1 cellular context compared by ENCODE assay signal in genomic region chr11:65497141-65498041, GRCh38.
A peak's percentile ranks its signal among the peaks of the same experiment; 100 is the strongest.
TF ChIP-seq lines count a peak whose summit lies in the region.

No MANE protein-coding gene starts in this region.

TF ChIP-seq in HepG2, 621 proteins besides CTCF, POLR2A, EP300 and RAD21 (continued from another document and continues in another):
- TF ChIP-seq ELF1 (CRISPR knock-in tag; IDR thresholded peaks at IDR 0.05) (peak; percentile 13; the same call in 1 of the 2 replicates), SMYD3 (CRISPR knock-in tag; IDR thresholded peaks at IDR 0.05) (peak; percentile 19; the same call in 1 of the 2 replicates), ZNF280D (CRISPR knock-in tag; IDR thresholded peaks at IDR 0.05) (peak; percentile 55; the same call in 1 of the 2 replicates), ZNF362 (CRISPR knock-in tag; IDR thresholded peaks at IDR 0.05; ENCODE audit: borderline replicate concordance) (peak; percentile 74; the same call in 1 of the 2 replicates), KMT2A (CRISPR knock-in tag; IDR thresholded peaks at IDR 0.05) (peak; percentile 85), ATF1 (CRISPR knock-in tag; IDR thresholded peaks at IDR 0.05) (0 out of 2 replicates have a peak, but pooled peaks have one; percentile 41), POGK (CRISPR knock-in tag; conservative IDR thresholded peaks at IDR 0.05) (no peak; the same call in 1 of the 2 replicates), FOXJ3 (CRISPR knock-in tag; IDR thresholded peaks at IDR 0.05; ENCODE audit: borderline replicate concordance) (no peak), AGO2 (optimal IDR thresholded peaks at IDR 0.05; ENCODE audit: low read depth, low read length) (no peak), TCF7L2 (IDR thresholded peaks at IDR 0.05; ENCODE audit: low read depth, low read length) (no peak), HCFC1 (IDR thresholded peaks at IDR 0.05; ENCODE audit: low read depth, low read length) (no peak), ZNF557 (CRISPR knock-in tag; IDR thresholded peaks at IDR 0.05) (no peak), CHD4 (IDR thresholded peaks at IDR 0.05; ENCODE audit: borderline replicate concordance, low read length) (no peak), GPN1 (CRISPR knock-in tag; IDR thresholded peaks at IDR 0.05; ENCODE audit: borderline replicate concordance) (no peak), MAFG (CRISPR knock-in tag; IDR thresholded peaks at IDR 0.05) (no peak), ZNF7 (CRISPR knock-in tag; IDR thresholded peaks at IDR 0.05) (no peak), CSRNP2 (CRISPR knock-in tag; conservative IDR thresholded peaks at IDR 0.05; ENCODE audit: low read depth) (no peak), GTF3A (CRISPR knock-in tag; conservative IDR thresholded peaks at IDR 0.05) (no peak), HDAC6 (IDR thresholded peaks at IDR 0.05; ENCODE audit: low read depth, low read length) (no peak), USF2 (IDR thresholded peaks at IDR 0.05; ENCODE audit: low read depth, low read length) (no peak), USF2 (CRISPR knock-in tag; IDR thresholded peaks at IDR 0.05; ENCODE audit: borderline replicate concordance) (no peak), CBX2 (IDR thresholded peaks at IDR 0.05; ENCODE audit: low read depth, low read length) (no peak), CBX2 (CRISPR knock-in tag; IDR thresholded peaks at IDR 0.05; ENCODE audit: low read depth) (no peak), ZFAT (CRISPR knock-in tag; conservative IDR thresholded peaks at IDR 0.05) (no peak), FOXP4 (CRISPR knock-in tag; IDR thresholded peaks at IDR 0.05) (peak; percentile 81), ZNF280B (CRISPR knock-in tag; IDR thresholded peaks at IDR 0.05; ENCODE audit: borderline replicate concordance) (peak; percentile 77; the same call in 1 of the 2 replicates), ERF (CRISPR knock-in tag; IDR thresholded peaks at IDR 0.05) (peak; percentile 93), MXI1 (IDR thresholded peaks at IDR 0.05; ENCODE audit: borderline replicate concordance, low read depth, low read length) (peak; percentile 90; the same call in 1 of the 3 replicates), MEIS1 (CRISPR knock-in tag; IDR thresholded peaks at IDR 0.05; ENCODE audit: borderline replicate concordance) (peak; percentile 81; the same call in 1 of the 2 replicates), PATZ1 (CRISPR knock-in tag; IDR thresholded peaks at IDR 0.05) (peak; percentile 96), SRF (IDR thresholded peaks at IDR 0.05; ENCODE audit: low read depth, low read length) (0 out of 2 replicates have a peak, but pooled peaks have one; percentile 16)
- TF ChIP-seq, protein P1, sequence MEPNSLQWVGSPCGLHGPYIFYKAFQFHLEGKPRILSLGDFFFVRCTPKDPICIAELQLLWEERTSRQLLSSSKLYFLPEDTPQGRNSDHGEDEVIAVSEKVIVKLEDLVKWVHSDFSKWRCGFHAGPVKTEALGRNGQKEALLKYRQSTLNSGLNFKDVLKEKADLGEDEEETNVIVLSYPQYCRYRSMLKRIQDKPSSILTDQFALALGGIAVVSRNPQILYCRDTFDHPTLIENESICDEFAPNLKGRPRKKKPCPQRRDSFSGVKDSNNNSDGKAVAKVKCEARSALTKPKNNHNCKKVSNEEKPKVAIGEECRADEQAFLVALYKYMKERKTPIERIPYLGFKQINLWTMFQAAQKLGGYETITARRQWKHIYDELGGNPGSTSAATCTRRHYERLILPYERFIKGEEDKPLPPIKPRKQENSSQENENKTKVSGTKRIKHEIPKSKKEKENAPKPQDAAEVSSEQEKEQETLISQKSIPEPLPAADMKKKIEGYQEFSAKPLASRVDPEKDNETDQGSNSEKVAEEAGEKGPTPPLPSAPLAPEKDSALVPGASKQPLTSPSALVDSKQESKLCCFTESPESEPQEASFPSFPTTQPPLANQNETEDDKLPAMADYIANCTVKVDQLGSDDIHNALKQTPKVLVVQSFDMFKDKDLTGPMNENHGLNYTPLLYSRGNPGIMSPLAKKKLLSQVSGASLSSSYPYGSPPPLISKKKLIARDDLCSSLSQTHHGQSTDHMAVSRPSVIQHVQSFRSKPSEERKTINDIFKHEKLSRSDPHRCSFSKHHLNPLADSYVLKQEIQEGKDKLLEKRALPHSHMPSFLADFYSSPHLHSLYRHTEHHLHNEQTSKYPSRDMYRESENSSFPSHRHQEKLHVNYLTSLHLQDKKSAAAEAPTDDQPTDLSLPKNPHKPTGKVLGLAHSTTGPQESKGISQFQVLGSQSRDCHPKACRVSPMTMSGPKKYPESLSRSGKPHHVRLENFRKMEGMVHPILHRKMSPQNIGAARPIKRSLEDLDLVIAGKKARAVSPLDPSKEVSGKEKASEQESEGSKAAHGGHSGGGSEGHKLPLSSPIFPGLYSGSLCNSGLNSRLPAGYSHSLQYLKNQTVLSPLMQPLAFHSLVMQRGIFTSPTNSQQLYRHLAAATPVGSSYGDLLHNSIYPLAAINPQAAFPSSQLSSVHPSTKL (CRISPR knock-in tag; IDR thresholded peaks at IDR 0.05): peak; percentile 81
- TF ChIP-seq, protein P2, sequence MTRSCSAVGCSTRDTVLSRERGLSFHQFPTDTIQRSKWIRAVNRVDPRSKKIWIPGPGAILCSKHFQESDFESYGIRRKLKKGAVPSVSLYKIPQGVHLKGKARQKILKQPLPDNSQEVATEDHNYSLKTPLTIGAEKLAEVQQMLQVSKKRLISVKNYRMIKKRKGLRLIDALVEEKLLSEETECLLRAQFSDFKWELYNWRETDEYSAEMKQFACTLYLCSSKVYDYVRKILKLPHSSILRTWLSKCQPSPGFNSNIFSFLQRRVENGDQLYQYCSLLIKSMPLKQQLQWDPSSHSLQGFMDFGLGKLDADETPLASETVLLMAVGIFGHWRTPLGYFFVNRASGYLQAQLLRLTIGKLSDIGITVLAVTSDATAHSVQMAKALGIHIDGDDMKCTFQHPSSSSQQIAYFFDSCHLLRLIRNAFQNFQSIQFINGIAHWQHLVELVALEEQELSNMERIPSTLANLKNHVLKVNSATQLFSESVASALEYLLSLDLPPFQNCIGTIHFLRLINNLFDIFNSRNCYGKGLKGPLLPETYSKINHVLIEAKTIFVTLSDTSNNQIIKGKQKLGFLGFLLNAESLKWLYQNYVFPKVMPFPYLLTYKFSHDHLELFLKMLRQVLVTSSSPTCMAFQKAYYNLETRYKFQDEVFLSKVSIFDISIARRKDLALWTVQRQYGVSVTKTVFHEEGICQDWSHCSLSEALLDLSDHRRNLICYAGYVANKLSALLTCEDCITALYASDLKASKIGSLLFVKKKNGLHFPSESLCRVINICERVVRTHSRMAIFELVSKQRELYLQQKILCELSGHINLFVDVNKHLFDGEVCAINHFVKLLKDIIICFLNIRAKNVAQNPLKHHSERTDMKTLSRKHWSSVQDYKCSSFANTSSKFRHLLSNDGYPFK (CRISPR knock-in tag; IDR thresholded peaks at IDR 0.05; ENCODE audit: borderline replicate concordance): peak; percentile 64; the same call in 1 of the 2 replicates
